Comparison of ENCODE assay signal across 2 cellular contexts in the genomic region with DNA sequence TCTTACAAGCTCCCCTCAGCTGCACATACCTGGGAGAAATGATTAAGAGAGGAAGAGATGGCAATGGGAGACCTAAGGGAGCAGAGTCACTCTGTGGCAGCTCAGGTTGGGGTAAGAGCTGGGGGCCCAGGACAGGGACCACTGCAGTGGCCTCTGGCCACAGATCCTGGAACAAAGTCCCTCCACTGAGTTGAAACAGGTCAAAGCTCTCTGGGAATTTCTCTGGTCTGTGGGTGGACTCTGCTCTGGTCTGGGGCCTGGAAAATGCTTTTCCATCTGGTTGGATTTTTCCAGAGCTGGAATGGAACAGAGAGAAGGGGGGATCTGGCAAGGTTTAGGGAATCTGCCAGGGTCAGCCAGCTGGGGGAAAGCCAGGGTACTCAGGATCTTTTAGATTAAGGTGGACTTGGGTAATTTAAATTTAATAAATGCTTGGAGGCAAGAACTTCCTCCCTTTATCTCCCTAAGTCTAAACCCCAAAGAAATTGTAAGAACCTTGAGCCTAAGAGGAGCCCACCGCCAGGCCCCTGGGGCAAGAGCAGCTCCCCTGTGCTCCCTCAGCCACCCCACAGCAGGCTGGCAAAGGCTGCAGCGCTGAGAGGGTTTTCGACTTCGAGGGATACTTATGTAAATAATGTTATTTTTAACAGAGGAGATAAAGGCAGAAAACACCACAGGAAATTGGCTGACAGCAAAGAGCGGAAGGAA.
A peak's percentile ranks its signal among the peaks of the same experiment; 100 is the strongest.
TF ChIP-seq lines count a peak whose summit lies in the region.

No MANE protein-coding gene starts in this region.

TF ChIP-seq in HepG2, 621 proteins besides CTCF, POLR2A, EP300 and RAD21 (continues in another document):
- TF ChIP-seq HNRNPK (IDR thresholded peaks at IDR 0.05; ENCODE audit: low read depth, low read length, poor library complexity, severe bottlenecking) (no peak), NCOR1 (IDR thresholded peaks at IDR 0.05; ENCODE audit: borderline replicate concordance, low read length) (peak; percentile 73; the same call in 1 of the 2 replicates), ZNF839 (CRISPR knock-in tag; IDR thresholded peaks at IDR 0.05; ENCODE audit: borderline replicate concordance) (no peak), ZNF431 (CRISPR knock-in tag; IDR thresholded peaks at IDR 0.05; ENCODE audit: borderline replicate concordance, low read depth) (0 out of 2 replicates have a peak, but pooled peaks have one; percentile 28), PHF21A (CRISPR knock-in tag; IDR thresholded peaks at IDR 0.05) (peak; percentile 70), ZZZ3 (CRISPR knock-in tag; IDR thresholded peaks at IDR 0.05; ENCODE audit: borderline replicate concordance) (no peak; the same call in 1 of the 2 replicates), CCDC6 (CRISPR knock-in tag; IDR thresholded peaks at IDR 0.05) (no peak), HNF1B (CRISPR knock-in tag; IDR thresholded peaks at IDR 0.05) (0 out of 2 replicates have a peak, but pooled peaks have one; percentile 16), MEIS2 (CRISPR knock-in tag; IDR thresholded peaks at IDR 0.05) (0 out of 2 replicates have a peak, but pooled peaks have one; percentile 36), CBX5 (CRISPR knock-in tag; IDR thresholded peaks at IDR 0.05; ENCODE audit: borderline replicate concordance) (no peak), ARNT2 (CRISPR knock-in tag; IDR thresholded peaks at IDR 0.05; ENCODE audit: low read depth) (no peak), ZFX (CRISPR knock-in tag; IDR thresholded peaks at IDR 0.05; ENCODE audit: low read depth) (peak; percentile 35; the same call in 1 of the 2 replicates), NR2F6 (IDR thresholded peaks at IDR 0.05) (peak; percentile 45; the same call in 1 of the 2 replicates), NR2F6 (CRISPR knock-in tag; IDR thresholded peaks at IDR 0.05) (0 out of 2 replicates have a peak, but pooled peaks have one; percentile 26), HNF4G (IDR thresholded peaks at IDR 0.05; ENCODE audit: borderline replicate concordance, low read depth, low read length) (peak; percentile 85), HNF4G (CRISPR knock-in tag; IDR thresholded peaks at IDR 0.05; ENCODE audit: borderline replicate concordance, low read depth) (peak; percentile 50; the same call in 1 of the 2 replicates), ZNF251 (CRISPR knock-in tag; IDR thresholded peaks at IDR 0.05) (no peak)
- TF ChIP-seq, protein P1, sequence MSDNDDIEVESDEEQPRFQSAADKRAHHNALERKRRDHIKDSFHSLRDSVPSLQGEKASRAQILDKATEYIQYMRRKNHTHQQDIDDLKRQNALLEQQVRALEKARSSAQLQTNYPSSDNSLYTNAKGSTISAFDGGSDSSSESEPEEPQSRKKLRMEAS (IDR thresholded peaks at IDR 0.05) = 0 out of 2 replicates have a peak, but pooled peaks have one; percentile 3
- TF ChIP-seq, protein P2, sequence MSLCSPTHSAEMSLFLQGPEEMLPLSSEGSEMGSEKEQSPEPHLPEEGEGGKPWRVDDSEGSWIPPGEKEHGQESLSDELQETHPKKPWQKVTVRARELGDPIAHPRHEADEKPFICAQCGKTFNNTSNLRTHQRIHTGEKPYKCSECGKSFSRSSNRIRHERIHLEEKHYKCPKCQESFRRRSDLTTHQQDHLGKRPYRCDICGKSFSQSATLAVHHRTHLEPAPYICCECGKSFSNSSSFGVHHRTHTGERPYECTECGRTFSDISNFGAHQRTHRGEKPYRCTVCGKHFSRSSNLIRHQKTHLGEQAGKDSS (CRISPR knock-in tag; IDR thresholded peaks at IDR 0.05; ENCODE audit: borderline replicate concordance, low read depth) = no peak
- TF ChIP-seq, protein P3, sequence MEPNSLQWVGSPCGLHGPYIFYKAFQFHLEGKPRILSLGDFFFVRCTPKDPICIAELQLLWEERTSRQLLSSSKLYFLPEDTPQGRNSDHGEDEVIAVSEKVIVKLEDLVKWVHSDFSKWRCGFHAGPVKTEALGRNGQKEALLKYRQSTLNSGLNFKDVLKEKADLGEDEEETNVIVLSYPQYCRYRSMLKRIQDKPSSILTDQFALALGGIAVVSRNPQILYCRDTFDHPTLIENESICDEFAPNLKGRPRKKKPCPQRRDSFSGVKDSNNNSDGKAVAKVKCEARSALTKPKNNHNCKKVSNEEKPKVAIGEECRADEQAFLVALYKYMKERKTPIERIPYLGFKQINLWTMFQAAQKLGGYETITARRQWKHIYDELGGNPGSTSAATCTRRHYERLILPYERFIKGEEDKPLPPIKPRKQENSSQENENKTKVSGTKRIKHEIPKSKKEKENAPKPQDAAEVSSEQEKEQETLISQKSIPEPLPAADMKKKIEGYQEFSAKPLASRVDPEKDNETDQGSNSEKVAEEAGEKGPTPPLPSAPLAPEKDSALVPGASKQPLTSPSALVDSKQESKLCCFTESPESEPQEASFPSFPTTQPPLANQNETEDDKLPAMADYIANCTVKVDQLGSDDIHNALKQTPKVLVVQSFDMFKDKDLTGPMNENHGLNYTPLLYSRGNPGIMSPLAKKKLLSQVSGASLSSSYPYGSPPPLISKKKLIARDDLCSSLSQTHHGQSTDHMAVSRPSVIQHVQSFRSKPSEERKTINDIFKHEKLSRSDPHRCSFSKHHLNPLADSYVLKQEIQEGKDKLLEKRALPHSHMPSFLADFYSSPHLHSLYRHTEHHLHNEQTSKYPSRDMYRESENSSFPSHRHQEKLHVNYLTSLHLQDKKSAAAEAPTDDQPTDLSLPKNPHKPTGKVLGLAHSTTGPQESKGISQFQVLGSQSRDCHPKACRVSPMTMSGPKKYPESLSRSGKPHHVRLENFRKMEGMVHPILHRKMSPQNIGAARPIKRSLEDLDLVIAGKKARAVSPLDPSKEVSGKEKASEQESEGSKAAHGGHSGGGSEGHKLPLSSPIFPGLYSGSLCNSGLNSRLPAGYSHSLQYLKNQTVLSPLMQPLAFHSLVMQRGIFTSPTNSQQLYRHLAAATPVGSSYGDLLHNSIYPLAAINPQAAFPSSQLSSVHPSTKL (CRISPR knock-in tag; IDR thresholded peaks at IDR 0.05) = 0 out of 2 replicates have a peak, but pooled peaks have one; percentile 17
- TF ChIP-seq, protein P4, sequence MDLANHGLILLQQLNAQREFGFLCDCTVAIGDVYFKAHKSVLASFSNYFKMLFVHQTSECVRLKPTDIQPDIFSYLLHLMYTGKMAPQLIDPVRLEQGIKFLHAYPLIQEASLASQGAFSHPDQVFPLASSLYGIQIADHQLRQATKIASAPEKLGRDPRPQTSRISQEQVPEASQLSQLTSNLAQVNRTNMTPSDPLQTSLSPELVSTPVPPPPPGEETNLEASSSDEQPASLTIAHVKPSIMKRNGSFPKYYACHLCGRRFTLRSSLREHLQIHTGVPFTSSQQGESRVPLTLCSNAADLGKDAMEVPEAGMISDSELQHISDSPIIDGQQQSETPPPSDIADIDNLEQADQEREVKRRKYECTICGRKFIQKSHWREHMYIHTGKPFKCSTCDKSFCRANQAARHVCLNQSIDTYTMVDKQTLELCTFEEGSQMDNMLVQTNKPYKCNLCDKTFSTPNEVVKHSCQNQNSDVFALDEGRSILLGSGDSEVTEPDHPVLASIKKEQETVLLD (CRISPR knock-in tag; IDR thresholded peaks at IDR 0.05; ENCODE audit: low read depth) = no peak

TF ChIP-seq in SK-N-SH treated with all-trans-retinoic acid at 6 μM for 48 hours, 23 proteins besides CTCF, POLR2A, EP300 and RAD21:
- no peak for TF ChIP-seq BACH2 (CRISPR knock-in tag; IDR thresholded peaks at IDR 0.05; ENCODE audit: borderline replicate concordance)
- TF ChIP-seq CSDC2 (CRISPR knock-in tag; IDR thresholded peaks at IDR 0.05) = no peak
- no peak for TF ChIP-seq ZNF70 (CRISPR knock-in tag; IDR thresholded peaks at IDR 0.05)
